ENCODE assay signal across 17 cellular contexts in the genomic region with DNA sequence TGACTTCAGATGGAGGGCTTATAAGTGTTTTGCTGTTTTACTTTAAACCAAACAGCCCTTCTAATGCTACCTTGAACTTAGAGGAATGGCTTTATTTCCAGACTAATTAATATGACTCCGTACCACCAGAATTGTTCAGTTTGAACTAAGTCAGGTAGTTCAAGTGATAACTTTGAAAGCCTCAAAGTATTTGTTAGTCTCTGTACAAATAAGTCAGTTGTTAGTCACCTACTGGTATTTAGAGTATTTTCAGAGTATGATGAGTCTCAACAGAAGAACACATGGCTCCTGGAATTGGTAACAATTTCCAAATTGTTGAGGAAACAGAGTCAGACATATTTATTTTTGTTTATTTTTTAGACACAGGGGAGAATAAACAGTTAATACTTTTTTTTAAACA.
A peak's percentile ranks its signal among the peaks of the same experiment; 100 is the strongest.
DNase-seq lines count a peak whose midpoint lies in the region; ATAC-seq and TF ChIP-seq lines count a peak whose summit lies in the region.
"Had no signal": no experiment of that assay in that cellular context is flagged by ENCODE, and none has a peak within 500 bp of the region (broad histone marks: within the 10 kb centered on the region; RNA-seq: fewer than 3 reads in every experiment).

No MANE protein-coding gene starts in this region.

- H3K9me3 ChIP-seq in adipocyte (ENCODE audit: control insufficient read depth, low read length) = peaks cover 3% of the 10 kb centered on the region
- H3K9me3 ChIP-seq: BLaER1 had no signal

- no peak for ATAC-seq in HG02610 (IDR thresholded peaks at IDR 0.05; ENCODE audit: unreplicated experiment)
- ATAC-seq: GM23338, HCT116, HepG2 had no signal

- DNase-seq in HS-5 (ENCODE audit: low read depth) (peak; percentile 3), adipocyte (ENCODE audit: low read depth) (peak; percentile 3), choroid plexus epithelial cell (ENCODE audit: low read depth) (peak; percentile 30), G401 (ENCODE audit: low spot score) (no peak), amygdala (lab: John Stamatoyannopoulos, UW) (no peak)
- DNase-seq in activated effector memory CD4-positive, alpha-beta T cell treated with anti-CD3 and anti-CD28 coated beads, Interleukin-2, amount 50 U/mL, for 16 hours = no peak
- DNase-seq: 8988T; CD4-positive, alpha-beta memory T cell; DMS153; DMS79; GF-D8; HFFc6 had no signal

- no peak overlapping the region for H3K9ac ChIP-seq in adipocyte (ENCODE audit: low read length)
- H3K9ac ChIP-seq: BLaER1 had no signal

- H3K36me3 ChIP-seq in adipocyte (ENCODE audit: control insufficient read depth, insufficient read depth, low read length, severe bottlenecking) = no peaks in the 10 kb centered on the region
- H3K36me3 ChIP-seq: BLaER1 had no signal

- H3K27me3 ChIP-seq in adipocyte (replicated peaks; ENCODE audit: control insufficient read depth, insufficient read depth, low read length) = no peaks in the 10 kb centered on the region
- H3K27me3 ChIP-seq: BLaER1 had no signal

- no peak for TF ChIP-seq CTCF in choroid plexus epithelial cell (conservative IDR thresholded peaks at IDR 0.05; ENCODE audit: low read depth, low read length)

- H3K4me1 ChIP-seq in adipocyte (ENCODE audit: control insufficient read depth, insufficient read depth, low read length) = no peaks in the 10 kb centered on the region
- H3K4me1 ChIP-seq: BLaER1 had no signal

- in situ Hi-C loops in G401 (cut with HindIII; ENCODE audit: low sequenced_read_pairs) = no loop called here

- no peak overlapping the region for H3K4me3 ChIP-seq in adipocyte (ENCODE audit: low read length)
- no peak overlapping the region for H3K4me3 ChIP-seq in choroid plexus epithelial cell (ENCODE audit: low read depth, low read length)
- H3K4me3 ChIP-seq: BLaER1, GM23338 had no signal

Comparison
In these comparisons a context has a peak if more than half of its experiments do, and no peak if none do; other contexts are left out.
1. DNase-seq: peak in HS-5 (single experiment), adipocyte (single experiment) and choroid plexus epithelial cell (single experiment); none in activated effector memory CD4-positive, alpha-beta T cell treated with anti-CD3 and anti-CD28 coated beads, Interleukin-2, amount 50 U/mL, for 16 hours (single experiment), G401 (single experiment) and amygdala (0 of 56).